18 cellular contexts compared by ENCODE assay signal in genomic region chr3:187972454-187972853, GRCh38.
A peak's percentile ranks its signal among the peaks of the same experiment; 100 is the strongest.
DNase-seq lines count a peak whose midpoint lies in the region; ATAC-seq and TF ChIP-seq lines count a peak whose summit lies in the region.
"Had no signal": no experiment of that assay in that cellular context is flagged by ENCODE, and none has a peak within 500 bp of the region (broad histone marks: within the 10 kb centered on the region; RNA-seq: fewer than 3 reads in every experiment).

No MANE protein-coding gene starts in this region.

- peaks cover 100% of the 10 kb centered on the region for H3F3A ChIP-seq in SU-DHL-6 (ENCODE audit: insufficient read depth)

- ATAC-seq in HG02571 (IDR thresholded peaks at IDR 0.05; ENCODE audit: unreplicated experiment) = no peak

- H3K9ac ChIP-seq in BLaER1 (no peak overlapping the region), Karpas-422 (ENCODE audit: low read length) (peak overlapping the region; percentile 69), SU-DHL-6 (ENCODE audit: low read length) (peak overlapping the region; percentile 66)
- H3K9ac ChIP-seq: GM23248 had no signal

- H3K4me1 ChIP-seq in BLaER1 = peaks cover 99% of the 10 kb centered on the region
- H3K4me1 ChIP-seq in Karpas-422 (ENCODE audit: low read length) = peaks cover 99% of the 10 kb centered on the region
- H3K4me1 ChIP-seq in neutrophil (ENCODE audit: control insufficient read depth in 1 of 2, insufficient read depth in 1 of 2, low read depth in 1 of 2, low read length in 1 of 2) = peaks cover 33 to 44% of the 10 kb centered on the region in 2 experiments
- H3K4me1 ChIP-seq: HAP-1 had no signal

- no peaks in the 10 kb centered on the region for H4K20me1 ChIP-seq in BLaER1
- H4K20me1 ChIP-seq in Karpas-422 (ENCODE audit: insufficient read depth, low read depth, low read length) = no peaks in the 10 kb centered on the region
- no peaks in the 10 kb centered on the region for H4K20me1 ChIP-seq in SU-DHL-6 (ENCODE audit: low read depth, low read length)

- H3K9me2 ChIP-seq in Karpas-422 (replicated peaks; ENCODE audit: insufficient read depth, low read length) (no peaks in the 10 kb centered on the region), SU-DHL-6 (replicated peaks; ENCODE audit: insufficient read depth, low read length) (no peaks in the 10 kb centered on the region)

- DNase-seq in Karpas-422 (no peak), NOMO-1 (lab: John Stamatoyannopoulos, UW; ENCODE audit: unreplicated experiment in 2 of 2) (no peak), NCI-H1092 (lab: John Stamatoyannopoulos, UW) (no peak)
- DNase-seq: C1 segment of cervical spinal cord; CD4-positive, CD25-positive, alpha-beta regulatory T cell; CD8-positive, alpha-beta memory T cell; COR-L47; DMS 273 treated with DMSO at 0.1 percent for 48 hours; DMS53; DND-41; GM23248 had no signal

- peak overlapping the region; percentile 79 for H3K4me2 ChIP-seq in BLaER1
- H3K4me2 ChIP-seq in Karpas-422 (ENCODE audit: low read depth, low read length, poor library complexity, severe bottlenecking) = peak overlapping the region; percentile 78
- peak overlapping the region; percentile 89 for H3K4me2 ChIP-seq in SU-DHL-6 (ENCODE audit: low read depth, low read length, poor library complexity, severe bottlenecking)

- no peak for TF ChIP-seq CTCF in SU-DHL-6 (IDR thresholded peaks at IDR 0.05; ENCODE audit: insufficient read depth, low read length, poor library complexity, severe bottlenecking)
- no peak for TF ChIP-seq CTCF in neutrophil (IDR thresholded peaks at IDR 0.05)

- H3K27ac ChIP-seq in BLaER1 (peak overlapping the region; percentile 92; the same call in 1 of the 2 replicates), Karpas-422 (ENCODE audit: low read length) (peak overlapping the region; percentile 97), SU-DHL-6 (ENCODE audit: low read depth, low read length) (peak overlapping the region; percentile 100), neutrophil (peak overlapping the region; percentile 13)
- H3K27ac ChIP-seq: 22Rv1, GM23248 had no signal

- H3K9me3 ChIP-seq in BLaER1 = peaks cover under 1% of the 10 kb centered on the region; the same call in 1 of the 2 replicates
- H3K9me3 ChIP-seq in Karpas-422 (ENCODE audit: low read length) = no peaks in the 10 kb centered on the region; the same call in 1 of the 2 replicates
- H3K9me3 ChIP-seq in SU-DHL-6 (ENCODE audit: insufficient read depth, low read length) = no peaks in the 10 kb centered on the region
- H3K9me3 ChIP-seq in neutrophil = no peaks in the 10 kb centered on the region
- H3K9me3 ChIP-seq: HAP-1 had no signal

- H3K4me3 ChIP-seq in BLaER1 (no peak overlapping the region), Karpas-422 (ENCODE audit: low read length) (peak overlapping the region; percentile 0), SU-DHL-6 (ENCODE audit: insufficient read depth, low read length, poor library complexity, severe bottlenecking) (peak overlapping the region; percentile 40), neutrophil (ENCODE audit: low read depth in 1 of 2, low read length in 1 of 2) (no peak overlapping the region)
- H3K4me3 ChIP-seq: A549, GM23248, HAP-1 had no signal

- H3K36me3 ChIP-seq in BLaER1 = no peaks in the 10 kb centered on the region
- H3K36me3 ChIP-seq in Karpas-422 (ENCODE audit: insufficient read depth, low read length) = no peaks in the 10 kb centered on the region
- no peaks in the 10 kb centered on the region for H3K36me3 ChIP-seq in SU-DHL-6 (ENCODE audit: low read length)
- no peaks in the 10 kb centered on the region for H3K36me3 ChIP-seq in neutrophil
- H3K36me3 ChIP-seq: HAP-1 had no signal

- H2AFZ ChIP-seq in Karpas-422 (ENCODE audit: low read length) (no peak overlapping the region), SU-DHL-6 (ENCODE audit: low read depth, low read length, severe bottlenecking) (no peak overlapping the region)
- H2AFZ ChIP-seq: GM23248 had no signal

- H3K27me3 ChIP-seq in BLaER1 = no peaks in the 10 kb centered on the region
- no peaks in the 10 kb centered on the region for H3K27me3 ChIP-seq in Karpas-422 (ENCODE audit: low read length)
- no peaks in the 10 kb centered on the region for H3K27me3 ChIP-seq in SU-DHL-6 (ENCODE audit: low read length)
- H3K27me3 ChIP-seq in neutrophil = no peaks in the 10 kb centered on the region

- no peaks in the 10 kb centered on the region for H3K79me2 ChIP-seq in Karpas-422 (ENCODE audit: low read length)
- peaks cover 22% of the 10 kb centered on the region; the same call in 1 of the 2 replicates for H3K79me2 ChIP-seq in SU-DHL-6 (ENCODE audit: insufficient read depth, low read length)

Comparison
In these comparisons a context has a peak if more than half of its experiments do, and no peak if none do; other contexts are left out.
1. H3K27ac ChIP-seq: peak in every context shown above with its lines; median percentile 100 in SU-DHL-6; 97 in Karpas-422; 92 in BLaER1; 13 in neutrophil.
2. H3K4me3 ChIP-seq: peak in Karpas-422 (single experiment) and SU-DHL-6 (single experiment); none in BLaER1 (single experiment) and neutrophil (0 of 2).
3. Peak in every context shown above with its lines, with median percentiles within 50 percentile points of each other: H3K4me2 ChIP-seq.